1 cellular context compared by ENCODE assay signal in genomic region chr20:3804781-3805180, GRCh38.
TF ChIP-seq lines count a peak whose summit lies in the region.

No MANE protein-coding gene starts in this region.

TF ChIP-seq in GM23338, 12 proteins besides CTCF, POLR2A, EP300 and RAD21 (continued from another document):
- TF ChIP-seq ZNF462 (CRISPR knock-in tag; IDR thresholded peaks at IDR 0.05): no peak
- TF ChIP-seq, protein P1, sequence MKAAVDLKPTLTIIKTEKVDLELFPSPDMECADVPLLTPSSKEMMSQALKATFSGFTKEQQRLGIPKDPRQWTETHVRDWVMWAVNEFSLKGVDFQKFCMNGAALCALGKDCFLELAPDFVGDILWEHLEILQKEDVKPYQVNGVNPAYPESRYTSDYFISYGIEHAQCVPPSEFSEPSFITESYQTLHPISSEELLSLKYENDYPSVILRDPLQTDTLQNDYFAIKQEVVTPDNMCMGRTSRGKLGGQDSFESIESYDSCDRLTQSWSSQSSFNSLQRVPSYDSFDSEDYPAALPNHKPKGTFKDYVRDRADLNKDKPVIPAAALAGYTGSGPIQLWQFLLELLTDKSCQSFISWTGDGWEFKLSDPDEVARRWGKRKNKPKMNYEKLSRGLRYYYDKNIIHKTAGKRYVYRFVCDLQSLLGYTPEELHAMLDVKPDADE (IDR thresholded peaks at IDR 0.05): no peak
- TF ChIP-seq, protein P2, sequence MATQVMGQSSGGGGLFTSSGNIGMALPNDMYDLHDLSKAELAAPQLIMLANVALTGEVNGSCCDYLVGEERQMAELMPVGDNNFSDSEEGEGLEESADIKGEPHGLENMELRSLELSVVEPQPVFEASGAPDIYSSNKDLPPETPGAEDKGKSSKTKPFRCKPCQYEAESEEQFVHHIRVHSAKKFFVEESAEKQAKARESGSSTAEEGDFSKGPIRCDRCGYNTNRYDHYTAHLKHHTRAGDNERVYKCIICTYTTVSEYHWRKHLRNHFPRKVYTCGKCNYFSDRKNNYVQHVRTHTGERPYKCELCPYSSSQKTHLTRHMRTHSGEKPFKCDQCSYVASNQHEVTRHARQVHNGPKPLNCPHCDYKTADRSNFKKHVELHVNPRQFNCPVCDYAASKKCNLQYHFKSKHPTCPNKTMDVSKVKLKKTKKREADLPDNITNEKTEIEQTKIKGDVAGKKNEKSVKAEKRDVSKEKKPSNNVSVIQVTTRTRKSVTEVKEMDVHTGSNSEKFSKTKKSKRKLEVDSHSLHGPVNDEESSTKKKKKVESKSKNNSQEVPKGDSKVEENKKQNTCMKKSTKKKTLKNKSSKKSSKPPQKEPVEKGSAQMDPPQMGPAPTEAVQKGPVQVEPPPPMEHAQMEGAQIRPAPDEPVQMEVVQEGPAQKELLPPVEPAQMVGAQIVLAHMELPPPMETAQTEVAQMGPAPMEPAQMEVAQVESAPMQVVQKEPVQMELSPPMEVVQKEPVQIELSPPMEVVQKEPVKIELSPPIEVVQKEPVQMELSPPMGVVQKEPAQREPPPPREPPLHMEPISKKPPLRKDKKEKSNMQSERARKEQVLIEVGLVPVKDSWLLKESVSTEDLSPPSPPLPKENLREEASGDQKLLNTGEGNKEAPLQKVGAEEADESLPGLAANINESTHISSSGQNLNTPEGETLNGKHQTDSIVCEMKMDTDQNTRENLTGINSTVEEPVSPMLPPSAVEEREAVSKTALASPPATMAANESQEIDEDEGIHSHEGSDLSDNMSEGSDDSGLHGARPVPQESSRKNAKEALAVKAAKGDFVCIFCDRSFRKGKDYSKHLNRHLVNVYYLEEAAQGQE (IDR thresholded peaks at IDR 0.05; ENCODE audit: unreplicated experiment): no peak
- TF ChIP-seq EZH2 (IDR thresholded peaks at IDR 0.05; ENCODE audit: low read depth, unreplicated experiment): no peak
